9 cellular contexts compared by ENCODE assay signal in the genomic region with DNA sequence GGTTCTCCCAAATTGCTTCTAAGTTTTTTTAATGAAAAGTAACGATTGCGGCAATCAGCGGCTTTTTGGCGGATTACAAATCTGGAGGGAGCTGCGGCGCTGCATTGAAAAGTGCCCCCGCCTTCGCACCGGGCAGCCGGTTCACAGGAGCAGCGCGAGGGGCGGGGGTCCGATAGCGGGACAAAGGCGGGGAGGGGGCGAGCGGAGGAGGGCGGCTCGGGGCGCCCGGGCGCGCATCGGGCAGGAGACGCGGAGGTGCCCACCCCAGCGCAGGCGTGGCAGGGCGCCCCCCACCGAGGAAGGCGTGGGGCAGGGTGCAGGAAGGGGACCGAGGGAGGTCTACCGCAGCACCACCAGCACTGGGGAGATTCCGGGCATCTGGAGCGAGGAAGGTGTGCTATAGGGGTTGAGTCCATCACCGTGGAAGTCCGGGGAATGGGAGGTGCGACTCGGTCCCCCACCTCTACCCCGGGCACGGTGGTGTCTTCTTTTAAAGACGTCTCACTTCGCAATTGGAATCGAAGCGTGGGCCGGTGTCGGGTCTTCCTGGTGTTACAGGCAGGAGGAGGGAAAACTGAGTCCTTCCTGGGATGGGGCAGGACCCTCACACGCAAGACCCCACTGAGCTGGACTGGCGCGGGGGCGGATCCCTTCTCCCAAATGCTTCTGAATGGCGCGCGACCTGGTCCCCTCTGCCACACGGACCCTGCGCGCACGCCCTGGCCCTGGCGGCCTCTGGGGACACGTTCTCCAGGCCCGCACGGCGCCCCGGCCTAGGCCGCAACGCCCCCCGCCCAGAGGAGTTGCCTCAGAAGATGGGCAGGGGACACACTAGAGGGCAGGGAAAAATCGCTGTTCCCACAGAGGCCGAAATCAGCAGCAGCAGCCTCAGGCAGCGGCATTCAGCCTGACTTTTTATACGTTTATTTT. TPM values are rescaled to one million over a fixed set of nuclear protein-coding genes. Genes with fewer than 3 reads are reported as not detected.
A peak's percentile ranks its signal among the peaks of the same experiment; 100 is the strongest.
DNase-seq lines count a peak whose midpoint lies in the region; TF ChIP-seq lines count a peak whose summit lies in the region.
"Had no signal": no experiment of that assay in that cellular context is flagged by ENCODE, and none has a peak within 500 bp of the region (broad histone marks: within the 10 kb centered on the region; RNA-seq: fewer than 3 reads in every experiment).

No MANE protein-coding gene starts in this region.

- H3K4me3 ChIP-seq in astrocyte of the cerebellum (ENCODE audit: low read depth, low read length) = peak overlapping the region; percentile 32
- H3K4me3 ChIP-seq in subcutaneous abdominal adipose tissue (ENCODE audit: low read depth in 1 of 5, low read length in 5 of 5) = peak overlapping the region; percentile 59 to 83 (median 73)
- H3K4me3 ChIP-seq: MG63 had no signal

- no peaks in the 10 kb centered on the region for H3K9me3 Mint-ChIP-seq in activated CD4-positive, alpha-beta T cell treated with anti-CD3 and anti-CD28 coated beads, Interleukin-2, amount 10 ng/mL, durations not matched to agents 7 days and 5 days

- H3K36me3 Mint-ChIP-seq in activated CD4-positive, alpha-beta T cell treated with anti-CD3 and anti-CD28 coated beads, Interleukin-2, amount 10 ng/mL, durations not matched to agents 7 days and 5 days (ENCODE audit: low read depth) = peaks cover 2% of the 10 kb centered on the region

- peaks cover 39 to 70% (median 58%) of the 10 kb centered on the region in 5 donors for H3K27me3 ChIP-seq in subcutaneous abdominal adipose tissue (ENCODE audit: control insufficient read depth in 5 of 5, insufficient read depth in 4 of 5, low read length in 5 of 5)
- H3K27me3 ChIP-seq: MG63 had no signal

- peaks cover 33% of the 10 kb centered on the region for H3K4me1 Mint-ChIP-seq in activated CD4-positive, alpha-beta T cell treated with anti-CD3 and anti-CD28 coated beads, Interleukin-2, amount 10 ng/mL, durations not matched to agents 7 days and 5 days

- H3K36me3 ChIP-seq in subcutaneous abdominal adipose tissue (ENCODE audit: control insufficient read depth in 5 of 5, insufficient read depth in 5 of 5, low read length in 5 of 5) = no peaks in the 10 kb centered on the region
- H3K36me3 ChIP-seq: MG63 had no signal

- TF ChIP-seq CTCF in astrocyte of the cerebellum (IDR thresholded peaks at IDR 0.05; ENCODE audit: low read depth, low read length, missing control alignments) (no peak), GM13977 (IDR thresholded peaks at IDR 0.05; ENCODE audit: extremely low read depth, insufficient read depth, missing control alignments) (no peak)

- in situ Hi-C loops in astrocyte of the cerebellum (cut with HindIII; ENCODE audit: low sequenced_read_pairs) = loop anchor here (10.0 kb wide), 1 partner anchor 375 kb away; no protein-coding TSS in a partner anchor
- in situ Hi-C loops in GM13977 (cut with MboI; ENCODE audit: low pct_unique_long_range_greater_than_20kb, low sequenced_read_pairs, unreplicated experiment) = loop anchor here (5.0 to 25.0 kb wide), 2 partner anchors 43 to 368 kb away; no protein-coding TSS in a partner anchor

- peaks cover 90% of the 10 kb centered on the region for H3K27me3 Mint-ChIP-seq in activated CD4-positive, alpha-beta T cell treated with anti-CD3 and anti-CD28 coated beads, Interleukin-2, amount 10 ng/mL, durations not matched to agents 7 days and 5 days

- peaks cover 5 to 47% (median 44%) of the 10 kb centered on the region in 5 donors for H3K4me1 ChIP-seq in subcutaneous abdominal adipose tissue (ENCODE audit: control insufficient read depth in 5 of 5, insufficient read depth in 5 of 5, low read length in 5 of 5)

- no peak for DNase-seq in activated CD4-positive, alpha-beta T cell treated with anti-CD3 and anti-CD28 coated beads, Interleukin-2, amount 10 ng/mL, durations not matched to agents 7 days and 5 days
- DNase-seq in activated CD4-positive, alpha-beta T cell treated with anti-CD3 and anti-CD28 coated beads, Interleukin-2, amount 50 U/mL, for 4 hours = no peak
- DNase-seq in astrocyte of the cerebellum (ENCODE audit: low read depth) = no peak
- DNase-seq in left kidney (ENCODE audit: low read depth, low spot score) = peak; percentile 13
- no peak for DNase-seq in AG20443 (ENCODE audit: low spot score)
- DNase-seq in NCI-H1092 (lab: John Stamatoyannopoulos, UW) = no peak
- DNase-seq in GM13977 (ENCODE audit: low spot score) = no peak
- DNase-seq: MG63 had no signal

- peaks cover 0 to 5% (median under 1%) of the 10 kb centered on the region in 5 donors for H3K9me3 ChIP-seq in subcutaneous abdominal adipose tissue (ENCODE audit: control insufficient read depth in 5 of 5, low read length in 5 of 5)
- H3K9me3 ChIP-seq: MG63 had no signal

- H3K9ac ChIP-seq in subcutaneous abdominal adipose tissue (ENCODE audit: low read length in 5 of 5) = peak overlapping the region in 1 of 5 donors; percentile 26

- CTCF ChIA-PET in activated CD4-positive, alpha-beta T cell treated with anti-CD3 and anti-CD28 coated beads, Interleukin-2, amount 10 ng/mL, durations not matched to agents 7 days and 5 days (lab: Charles Lee) = interaction anchor here (1.3 to 1.4 kb wide), 2 partner anchors 52 to 60 kb away, joined by 3 to 4 read pairs; no protein-coding TSS in a partner anchor

- POLR2A ChIA-PET in activated CD4-positive, alpha-beta T cell treated with anti-CD3 and anti-CD28 coated beads, Interleukin-2, amount 10 ng/mL, durations not matched to agents 7 days and 5 days (lab: Charles Lee) = interaction anchor here (0.7 kb wide), 1 partner anchor 123 kb away, joined by 3 read pairs; no protein-coding TSS in a partner anchor

- peak overlapping the region; percentile 84 for H3K4me3 Mint-ChIP-seq in activated CD4-positive, alpha-beta T cell treated with anti-CD3 and anti-CD28 coated beads, Interleukin-2, amount 10 ng/mL, durations not matched to agents 7 days and 5 days

- H3K27ac Mint-ChIP-seq in activated CD4-positive, alpha-beta T cell treated with anti-CD3 and anti-CD28 coated beads, Interleukin-2, amount 10 ng/mL, durations not matched to agents 7 days and 5 days = no peak overlapping the region

- no peak overlapping the region for H3K27ac ChIP-seq in subcutaneous abdominal adipose tissue (ENCODE audit: low read depth, low read length)

RNA-seq across cellular contexts. Expression of a gene that starts 44.9 kb away (rescaled TPM):
- total RNA-seq in activated CD4-positive, alpha-beta T cell treated with anti-CD3 and anti-CD28 coated beads, Interleukin-2, amount 10 ng/mL, durations not matched to agents 7 days and 5 days = 10 to 100 TPM; 25.7 to 28.2 TPM

RNA-seq across cellular contexts. Expression of a gene that starts 46.3 kb away (rescaled TPM):
- not detected for total RNA-seq in activated CD4-positive, alpha-beta T cell treated with anti-CD3 and anti-CD28 coated beads, Interleukin-2, amount 10 ng/mL, durations not matched to agents 7 days and 5 days
